26 cellular contexts compared by ENCODE assay signal in genomic region chr13:91087276-91087675, GRCh38.
"Had no signal": no experiment of that assay in that cellular context is flagged by ENCODE, and none has a peak within 500 bp of the region (broad histone marks: within the 10 kb centered on the region; RNA-seq: fewer than 3 reads in every experiment).

No MANE protein-coding gene starts in this region.

- H3K9me3 Mint-ChIP-seq: activated B cell treated with CpG ODN at 0.5 μM for 24 hours; activated naive CD8-positive, alpha-beta T cell treated with anti-CD3 and anti-CD28 coated beads for 36 hours; activated T-cell treated with anti-CD3 and anti-CD28 coated beads, Interleukin-2, amount 50 U/mL, for 24 hours; mesothelial cell of epicardium; stimulated activated memory B cell treated with anti-CD40 and anti-IgM and Interleukin-4, amounts not matched to agents 10 μg/mL and 1 μg/mL and 100 μg/mL, for 72 hours; T-helper 1 cell treated with Interleukin-12 subunit alpha and Interleukin-12 subunit beta and Interleukin-4 antibody, amounts not matched to agents 30 μg/mL and 1 μg/mL, for 36 hours had no signal

- H3K4me1 ChIP-seq: gastroesophageal sphincter, left lung, sigmoid colon, stomach, suprapubic skin had no signal

- H3K36me3 ChIP-seq: gastroesophageal sphincter, heart left ventricle, left lung, sigmoid colon, stomach, suprapubic skin, tibial nerve had no signal

- H3K27ac Mint-ChIP-seq: activated B cell treated with CpG ODN at 0.5 μM for 24 hours; activated CD4-positive, alpha-beta T cell treated with anti-CD3 and anti-CD28 coated beads for 36 hours; activated naive CD8-positive, alpha-beta T cell treated with anti-CD3 and anti-CD28 coated beads for 36 hours; activated T-cell treated with anti-CD3 and anti-CD28 coated beads, Interleukin-2, amount 50 U/mL, for 24 hours; mesothelial cell of epicardium; natural killer cell; stimulated activated memory B cell treated with anti-CD40 and anti-IgM and Interleukin-4, amounts not matched to agents 10 μg/mL and 1 μg/mL and 100 μg/mL, for 72 hours; T-helper 1 cell treated with Interleukin-12 subunit alpha and Interleukin-12 subunit beta and Interleukin-4 antibody, amounts not matched to agents 30 μg/mL and 1 μg/mL, for 36 hours had no signal

- H3K9me3 ChIP-seq: gastroesophageal sphincter, heart left ventricle, left lung, sigmoid colon, stomach, suprapubic skin, tibial nerve had no signal

- H3K27me3 Mint-ChIP-seq: activated B cell treated with CpG ODN at 0.5 μM for 24 hours; activated CD4-positive, alpha-beta T cell treated with anti-CD3 and anti-CD28 coated beads for 36 hours; activated naive CD8-positive, alpha-beta T cell treated with anti-CD3 and anti-CD28 coated beads for 36 hours; activated T-cell treated with anti-CD3 and anti-CD28 coated beads, Interleukin-2, amount 50 U/mL, for 24 hours; stimulated activated memory B cell treated with anti-CD40 and anti-IgM and Interleukin-4, amounts not matched to agents 10 μg/mL and 1 μg/mL and 100 μg/mL, for 72 hours had no signal

- H3K27ac ChIP-seq: epithelial cell of prostate, gastroesophageal sphincter, heart left ventricle, left lung, sigmoid colon, stomach, suprapubic skin, tibial nerve had no signal

- DNase-seq: activated B cell treated with CpG ODN at 0.5 μM for 24 hours; activated CD4-positive, alpha-beta T cell treated with anti-CD3 and anti-CD28 coated beads for 36 hours; activated CD4-positive, alpha-beta T cell treated with anti-CD3 and anti-CD28 coated beads, Interleukin-2, amount 50 U/mL, for 4 hours; activated CD8-positive, alpha-beta memory T cell treated with anti-CD3 and anti-CD28 coated beads for 24 hours; activated CD8-positive, alpha-beta memory T cell treated with anti-CD3 and anti-CD28 coated beads, Interleukin-2, amount 50 U/mL, for 4 hours; activated naive CD4-positive, alpha-beta T cell treated with Interleukin-2 at 50 U/mL for 16 hours; activated naive CD8-positive, alpha-beta T cell treated with anti-CD3 and anti-CD28 coated beads for 36 hours; activated T-cell treated with anti-CD3 and anti-CD28 coated beads, Interleukin-2, amount 50 U/mL, for 24 hours; central memory CD4-positive, alpha-beta T cell; heart left ventricle; kidney; left lung; natural killer cell; posterior cingulate gyrus; sigmoid colon; stimulated activated CD4-positive, alpha-beta T cell treated with anti-CD3 and anti-CD28 coated beads, Interleukin-15, amount 100 ng/mL, for 24 hours; stomach had no signal

- H3K27me3 ChIP-seq: gastroesophageal sphincter, heart left ventricle, left lung, sigmoid colon, stomach, suprapubic skin, tibial nerve had no signal

- H3K4me1 Mint-ChIP-seq: activated B cell treated with CpG ODN at 0.5 μM for 24 hours; activated CD4-positive, alpha-beta T cell treated with anti-CD3 and anti-CD28 coated beads for 36 hours; activated naive CD8-positive, alpha-beta T cell treated with anti-CD3 and anti-CD28 coated beads for 36 hours; natural killer cell; stimulated activated memory B cell treated with anti-CD40 and anti-IgM and Interleukin-4, amounts not matched to agents 10 μg/mL and 1 μg/mL and 100 μg/mL, for 72 hours had no signal

- H3K36me3 Mint-ChIP-seq: activated naive CD8-positive, alpha-beta T cell treated with anti-CD3 and anti-CD28 coated beads for 36 hours; mesothelial cell of epicardium; natural killer cell; stimulated activated memory B cell treated with anti-CD40 and anti-IgM and Interleukin-4, amounts not matched to agents 10 μg/mL and 1 μg/mL and 100 μg/mL, for 72 hours had no signal

- H3K4me3 Mint-ChIP-seq: activated B cell treated with CpG ODN at 0.5 μM for 24 hours; activated CD4-positive, alpha-beta T cell treated with anti-CD3 and anti-CD28 coated beads for 36 hours; activated naive CD8-positive, alpha-beta T cell treated with anti-CD3 and anti-CD28 coated beads for 36 hours; activated T-cell treated with anti-CD3 and anti-CD28 coated beads, Interleukin-2, amount 50 U/mL, for 24 hours; mesothelial cell of epicardium; natural killer cell; stimulated activated memory B cell treated with anti-CD40 and anti-IgM and Interleukin-4, amounts not matched to agents 10 μg/mL and 1 μg/mL and 100 μg/mL, for 72 hours; T-helper 1 cell treated with Interleukin-12 subunit alpha and Interleukin-12 subunit beta and Interleukin-4 antibody, amounts not matched to agents 30 μg/mL and 1 μg/mL, for 36 hours had no signal

- H3K4me3 ChIP-seq: gastroesophageal sphincter, heart left ventricle, left lung, lung, sigmoid colon, smooth muscle cell, stomach, suprapubic skin, tibial nerve had no signal

- H3K4me2 ChIP-seq: smooth muscle cell had no signal
